In the genomic region with DNA sequence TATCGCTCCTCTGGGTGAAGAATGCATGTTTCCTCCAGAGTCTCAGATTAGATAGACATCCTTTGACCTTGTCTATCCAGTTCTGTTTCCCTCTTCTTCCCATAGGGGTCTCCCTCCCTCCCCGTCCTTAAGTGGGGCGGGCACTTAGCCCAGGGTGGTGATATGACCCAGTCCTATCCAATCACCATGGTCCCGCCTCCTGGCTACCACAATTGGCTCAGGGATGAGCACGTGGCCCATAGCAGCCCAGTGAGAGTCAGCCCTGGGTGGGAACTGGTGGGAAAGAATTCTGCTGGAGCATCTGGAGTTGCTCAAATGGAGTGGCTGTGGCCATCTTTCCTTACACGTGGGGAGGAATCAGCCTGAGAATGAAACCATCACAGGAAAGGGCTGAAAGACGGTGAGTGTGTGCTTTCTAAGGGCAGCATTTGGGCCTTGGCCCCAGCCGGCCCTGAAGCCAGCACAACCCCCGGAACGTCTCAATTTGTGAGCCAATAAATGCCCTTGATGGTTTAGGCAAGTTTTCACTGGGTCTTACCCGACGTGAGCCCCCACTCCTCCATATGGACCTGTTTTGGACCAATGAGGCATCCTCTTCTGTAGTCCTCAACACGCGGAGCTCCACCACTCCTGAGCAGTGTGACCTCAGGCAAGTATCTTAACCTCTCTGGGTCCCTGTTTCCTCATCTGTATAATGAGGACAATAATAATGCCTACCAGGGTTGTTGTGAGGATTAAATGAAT, we compare ENCODE assay signal across 1 cellular context.
TF ChIP-seq lines count a peak whose summit lies in the region.

No MANE protein-coding gene starts in this region.

TF ChIP-seq in HepG2, 621 proteins besides CTCF, POLR2A, EP300 and RAD21 (continued from another document and continues in another):
- TF ChIP-seq, protein P1, sequence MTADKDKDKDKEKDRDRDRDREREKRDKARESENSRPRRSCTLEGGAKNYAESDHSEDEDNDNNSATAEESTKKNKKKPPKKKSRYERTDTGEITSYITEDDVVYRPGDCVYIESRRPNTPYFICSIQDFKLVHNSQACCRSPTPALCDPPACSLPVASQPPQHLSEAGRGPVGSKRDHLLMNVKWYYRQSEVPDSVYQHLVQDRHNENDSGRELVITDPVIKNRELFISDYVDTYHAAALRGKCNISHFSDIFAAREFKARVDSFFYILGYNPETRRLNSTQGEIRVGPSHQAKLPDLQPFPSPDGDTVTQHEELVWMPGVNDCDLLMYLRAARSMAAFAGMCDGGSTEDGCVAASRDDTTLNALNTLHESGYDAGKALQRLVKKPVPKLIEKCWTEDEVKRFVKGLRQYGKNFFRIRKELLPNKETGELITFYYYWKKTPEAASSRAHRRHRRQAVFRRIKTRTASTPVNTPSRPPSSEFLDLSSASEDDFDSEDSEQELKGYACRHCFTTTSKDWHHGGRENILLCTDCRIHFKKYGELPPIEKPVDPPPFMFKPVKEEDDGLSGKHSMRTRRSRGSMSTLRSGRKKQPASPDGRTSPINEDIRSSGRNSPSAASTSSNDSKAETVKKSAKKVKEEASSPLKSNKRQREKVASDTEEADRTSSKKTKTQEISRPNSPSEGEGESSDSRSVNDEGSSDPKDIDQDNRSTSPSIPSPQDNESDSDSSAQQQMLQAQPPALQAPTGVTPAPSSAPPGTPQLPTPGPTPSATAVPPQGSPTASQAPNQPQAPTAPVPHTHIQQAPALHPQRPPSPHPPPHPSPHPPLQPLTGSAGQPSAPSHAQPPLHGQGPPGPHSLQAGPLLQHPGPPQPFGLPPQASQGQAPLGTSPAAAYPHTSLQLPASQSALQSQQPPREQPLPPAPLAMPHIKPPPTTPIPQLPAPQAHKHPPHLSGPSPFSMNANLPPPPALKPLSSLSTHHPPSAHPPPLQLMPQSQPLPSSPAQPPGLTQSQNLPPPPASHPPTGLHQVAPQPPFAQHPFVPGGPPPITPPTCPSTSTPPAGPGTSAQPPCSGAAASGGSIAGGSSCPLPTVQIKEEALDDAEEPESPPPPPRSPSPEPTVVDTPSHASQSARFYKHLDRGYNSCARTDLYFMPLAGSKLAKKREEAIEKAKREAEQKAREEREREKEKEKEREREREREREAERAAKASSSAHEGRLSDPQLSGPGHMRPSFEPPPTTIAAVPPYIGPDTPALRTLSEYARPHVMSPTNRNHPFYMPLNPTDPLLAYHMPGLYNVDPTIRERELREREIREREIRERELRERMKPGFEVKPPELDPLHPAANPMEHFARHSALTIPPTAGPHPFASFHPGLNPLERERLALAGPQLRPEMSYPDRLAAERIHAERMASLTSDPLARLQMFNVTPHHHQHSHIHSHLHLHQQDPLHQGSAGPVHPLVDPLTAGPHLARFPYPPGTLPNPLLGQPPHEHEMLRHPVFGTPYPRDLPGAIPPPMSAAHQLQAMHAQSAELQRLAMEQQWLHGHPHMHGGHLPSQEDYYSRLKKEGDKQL (CRISPR knock-in tag; IDR thresholded peaks at IDR 0.05; ENCODE audit: low read depth): no peak
- TF ChIP-seq, protein P2, sequence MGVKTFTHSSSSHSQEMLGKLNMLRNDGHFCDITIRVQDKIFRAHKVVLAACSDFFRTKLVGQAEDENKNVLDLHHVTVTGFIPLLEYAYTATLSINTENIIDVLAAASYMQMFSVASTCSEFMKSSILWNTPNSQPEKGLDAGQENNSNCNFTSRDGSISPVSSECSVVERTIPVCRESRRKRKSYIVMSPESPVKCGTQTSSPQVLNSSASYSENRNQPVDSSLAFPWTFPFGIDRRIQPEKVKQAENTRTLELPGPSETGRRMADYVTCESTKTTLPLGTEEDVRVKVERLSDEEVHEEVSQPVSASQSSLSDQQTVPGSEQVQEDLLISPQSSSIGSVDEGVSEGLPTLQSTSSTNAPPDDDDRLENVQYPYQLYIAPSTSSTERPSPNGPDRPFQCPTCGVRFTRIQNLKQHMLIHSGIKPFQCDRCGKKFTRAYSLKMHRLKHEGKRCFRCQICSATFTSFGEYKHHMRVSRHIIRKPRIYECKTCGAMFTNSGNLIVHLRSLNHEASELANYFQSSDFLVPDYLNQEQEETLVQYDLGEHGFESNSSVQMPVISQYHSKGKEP (CRISPR knock-in tag; IDR thresholded peaks at IDR 0.05): no peak
- no peak; the same call in 1 of the 2 replicates for TF ChIP-seq ZSCAN31 (CRISPR knock-in tag; IDR thresholded peaks at IDR 0.05; ENCODE audit: low read depth)
- TF ChIP-seq ZNF282 (IDR thresholded peaks at IDR 0.05; ENCODE audit: partially characterized antibody): no peak
- no peak for TF ChIP-seq DNMT3B (CRISPR knock-in tag; conservative IDR thresholded peaks at IDR 0.05)
- no peak for TF ChIP-seq ZNF816 (CRISPR knock-in tag; IDR thresholded peaks at IDR 0.05; ENCODE audit: borderline replicate concordance)
- no peak for TF ChIP-seq ZSCAN12 (CRISPR knock-in tag; IDR thresholded peaks at IDR 0.05)
- no peak for TF ChIP-seq ZNF777 (CRISPR knock-in tag; IDR thresholded peaks at IDR 0.05)
- TF ChIP-seq ZNF564 (CRISPR knock-in tag; IDR thresholded peaks at IDR 0.05): no peak
- no peak for TF ChIP-seq HNRNPUL1 (IDR thresholded peaks at IDR 0.05; ENCODE audit: low read depth, low read length)
- no peak for TF ChIP-seq SP1 (IDR thresholded peaks at IDR 0.05)
- 0 out of 2 replicates have a peak, but pooled peaks have one; percentile 16 for TF ChIP-seq SP1 (CRISPR knock-in tag; IDR thresholded peaks at IDR 0.05)
- no peak for TF ChIP-seq NFE2L1 (CRISPR knock-in tag; IDR thresholded peaks at IDR 0.05; ENCODE audit: borderline replicate concordance)
- TF ChIP-seq, protein P3, sequence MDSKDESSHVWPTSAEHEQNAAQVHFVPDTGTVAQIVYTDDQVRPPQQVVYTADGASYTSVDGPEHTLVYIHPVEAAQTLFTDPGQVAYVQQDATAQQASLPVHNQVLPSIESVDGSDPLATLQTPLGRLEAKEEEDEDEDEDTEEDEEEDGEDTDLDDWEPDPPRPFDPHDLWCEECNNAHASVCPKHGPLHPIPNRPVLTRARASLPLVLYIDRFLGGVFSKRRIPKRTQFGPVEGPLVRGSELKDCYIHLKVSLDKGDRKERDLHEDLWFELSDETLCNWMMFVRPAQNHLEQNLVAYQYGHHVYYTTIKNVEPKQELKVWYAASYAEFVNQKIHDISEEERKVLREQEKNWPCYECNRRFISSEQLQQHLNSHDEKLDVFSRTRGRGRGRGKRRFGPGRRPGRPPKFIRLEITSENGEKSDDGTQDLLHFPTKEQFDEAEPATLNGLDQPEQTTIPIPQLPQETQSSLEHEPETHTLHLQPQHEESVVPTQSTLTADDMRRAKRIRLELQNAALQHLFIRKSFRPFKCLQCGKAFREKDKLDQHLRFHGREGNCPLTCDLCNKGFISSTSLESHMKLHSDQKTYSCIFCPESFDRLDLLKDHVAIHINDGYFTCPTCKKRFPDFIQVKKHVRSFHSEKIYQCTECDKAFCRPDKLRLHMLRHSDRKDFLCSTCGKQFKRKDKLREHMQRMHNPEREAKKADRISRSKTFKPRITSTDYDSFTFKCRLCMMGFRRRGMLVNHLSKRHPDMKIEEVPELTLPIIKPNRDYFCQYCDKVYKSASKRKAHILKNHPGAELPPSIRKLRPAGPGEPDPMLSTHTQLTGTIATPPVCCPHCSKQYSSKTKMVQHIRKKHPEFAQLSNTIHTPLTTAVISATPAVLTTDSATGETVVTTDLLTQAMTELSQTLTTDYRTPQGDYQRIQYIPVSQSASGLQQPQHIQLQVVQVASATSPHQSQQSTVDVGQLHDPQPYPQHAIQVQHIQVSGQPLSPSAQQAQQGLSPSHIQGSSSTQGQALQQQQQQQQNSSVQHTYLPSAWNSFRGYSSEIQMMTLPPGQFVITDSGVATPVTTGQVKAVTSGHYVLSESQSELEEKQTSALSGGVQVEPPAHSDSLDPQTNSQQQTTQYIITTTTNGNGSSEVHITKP (CRISPR knock-in tag; IDR thresholded peaks at IDR 0.05; ENCODE audit: low read depth): no peak
- no peak for TF ChIP-seq GFI1 (CRISPR knock-in tag; IDR thresholded peaks at IDR 0.05; ENCODE audit: borderline replicate concordance)
- peak; percentile 55; the same call in 1 of the 2 replicates for TF ChIP-seq GATAD2A (CRISPR knock-in tag; IDR thresholded peaks at IDR 0.05)
- TF ChIP-seq KDM1A (CRISPR knock-in tag; IDR thresholded peaks at IDR 0.05): no peak
- peak; percentile 28; the same call in 1 of the 2 replicates for TF ChIP-seq RFX1 (IDR thresholded peaks at IDR 0.05)
- no peak for TF ChIP-seq ZNF20 (CRISPR knock-in tag; IDR thresholded peaks at IDR 0.05)
- no peak for TF ChIP-seq DPF2 (CRISPR knock-in tag; IDR thresholded peaks at IDR 0.05; ENCODE audit: borderline replicate concordance, low read depth)
- TF ChIP-seq, protein P4, sequence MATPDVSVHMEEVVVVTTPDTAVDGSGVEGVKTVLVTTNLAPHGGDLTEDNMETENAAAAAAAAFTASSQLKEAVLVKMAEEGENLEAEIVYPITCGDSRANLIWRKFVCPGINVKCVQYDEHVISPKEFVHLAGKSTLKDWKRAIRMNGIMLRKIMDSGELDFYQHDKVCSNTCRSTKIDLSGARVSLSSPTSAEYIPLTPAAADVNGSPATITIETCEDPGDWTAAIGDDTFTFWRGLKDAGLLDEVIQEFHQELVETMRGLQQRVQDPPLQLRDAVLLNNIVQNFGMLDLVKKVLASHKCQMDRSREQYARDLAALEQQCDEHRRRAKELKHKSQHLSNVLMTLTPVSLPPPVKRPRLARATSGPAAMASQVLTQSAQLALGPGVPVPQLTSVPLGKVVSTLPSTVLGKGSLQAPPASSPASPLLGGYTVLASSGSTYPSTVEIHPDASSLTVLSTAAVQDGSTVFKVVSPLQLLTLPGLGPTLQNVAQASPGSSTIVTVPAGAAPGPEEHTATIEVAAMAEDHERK (CRISPR knock-in tag; IDR thresholded peaks at IDR 0.05; ENCODE audit: low read depth): no peak
- no peak for TF ChIP-seq TEAD3 (CRISPR knock-in tag; optimal IDR thresholded peaks at IDR 0.05; ENCODE audit: borderline replicate concordance)
- no peak for TF ChIP-seq TBP (CRISPR knock-in tag; IDR thresholded peaks at IDR 0.05)
- TF ChIP-seq U2AF2 (IDR thresholded peaks at IDR 0.05; ENCODE audit: low read depth, low read length): no peak
- TF ChIP-seq, protein P5, sequence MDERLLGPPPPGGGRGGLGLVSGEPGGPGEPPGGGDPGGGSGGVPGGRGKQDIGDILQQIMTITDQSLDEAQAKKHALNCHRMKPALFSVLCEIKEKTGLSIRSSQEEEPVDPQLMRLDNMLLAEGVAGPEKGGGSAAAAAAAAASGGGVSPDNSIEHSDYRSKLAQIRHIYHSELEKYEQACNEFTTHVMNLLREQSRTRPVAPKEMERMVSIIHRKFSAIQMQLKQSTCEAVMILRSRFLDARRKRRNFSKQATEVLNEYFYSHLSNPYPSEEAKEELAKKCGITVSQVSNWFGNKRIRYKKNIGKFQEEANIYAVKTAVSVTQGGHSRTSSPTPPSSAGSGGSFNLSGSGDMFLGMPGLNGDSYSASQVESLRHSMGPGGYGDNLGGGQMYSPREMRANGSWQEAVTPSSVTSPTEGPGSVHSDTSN (CRISPR knock-in tag; IDR thresholded peaks at IDR 0.05): peak; percentile 49; the same call in 1 of the 2 replicates
- TF ChIP-seq, protein P6, sequence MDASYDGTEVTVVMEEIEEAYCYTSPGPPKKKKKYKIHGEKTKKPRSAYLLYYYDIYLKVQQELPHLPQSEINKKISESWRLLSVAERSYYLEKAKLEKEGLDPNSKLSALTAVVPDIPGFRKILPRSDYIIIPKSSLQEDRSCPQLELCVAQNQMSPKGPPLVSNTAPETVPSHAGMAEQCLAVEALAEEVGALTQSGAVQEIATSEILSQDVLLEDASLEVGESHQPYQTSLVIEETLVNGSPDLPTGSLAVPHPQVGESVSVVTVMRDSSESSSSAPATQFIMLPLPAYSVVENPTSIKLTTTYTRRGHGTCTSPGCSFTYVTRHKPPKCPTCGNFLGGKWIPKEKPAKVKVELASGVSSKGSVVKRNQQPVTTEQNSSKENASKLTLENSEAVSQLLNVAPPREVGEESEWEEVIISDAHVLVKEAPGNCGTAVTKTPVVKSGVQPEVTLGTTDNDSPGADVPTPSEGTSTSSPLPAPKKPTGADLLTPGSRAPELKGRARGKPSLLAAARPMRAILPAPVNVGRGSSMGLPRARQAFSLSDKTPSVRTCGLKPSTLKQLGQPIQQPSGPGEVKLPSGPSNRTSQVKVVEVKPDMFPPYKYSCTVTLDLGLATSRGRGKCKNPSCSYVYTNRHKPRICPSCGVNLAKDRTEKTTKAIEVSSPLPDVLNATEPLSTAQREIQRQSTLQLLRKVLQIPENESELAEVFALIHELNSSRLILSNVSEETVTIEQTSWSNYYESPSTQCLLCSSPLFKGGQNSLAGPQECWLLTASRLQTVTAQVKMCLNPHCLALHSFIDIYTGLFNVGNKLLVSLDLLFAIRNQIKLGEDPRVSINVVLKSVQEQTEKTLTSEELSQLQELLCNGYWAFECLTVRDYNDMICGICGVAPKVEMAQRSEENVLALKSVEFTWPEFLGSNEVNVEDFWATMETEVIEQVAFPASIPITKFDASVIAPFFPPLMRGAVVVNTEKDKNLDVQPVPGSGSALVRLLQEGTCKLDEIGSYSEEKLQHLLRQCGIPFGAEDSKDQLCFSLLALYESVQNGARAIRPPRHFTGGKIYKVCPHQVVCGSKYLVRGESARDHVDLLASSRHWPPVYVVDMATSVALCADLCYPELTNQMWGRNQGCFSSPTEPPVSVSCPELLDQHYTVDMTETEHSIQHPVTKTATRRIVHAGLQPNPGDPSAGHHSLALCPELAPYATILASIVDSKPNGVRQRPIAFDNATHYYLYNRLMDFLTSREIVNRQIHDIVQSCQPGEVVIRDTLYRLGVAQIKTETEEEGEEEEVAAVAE (CRISPR knock-in tag; IDR thresholded peaks at IDR 0.05; ENCODE audit: borderline replicate concordance): peak; percentile 34; the same call in 1 of the 2 replicates
- TF ChIP-seq NBN (conservative IDR thresholded peaks at IDR 0.05): no peak
- peak; percentile 68; the same call in 1 of the 2 replicates for TF ChIP-seq HIVEP1 (CRISPR knock-in tag; IDR thresholded peaks at IDR 0.05)
- TF ChIP-seq, protein P7, sequence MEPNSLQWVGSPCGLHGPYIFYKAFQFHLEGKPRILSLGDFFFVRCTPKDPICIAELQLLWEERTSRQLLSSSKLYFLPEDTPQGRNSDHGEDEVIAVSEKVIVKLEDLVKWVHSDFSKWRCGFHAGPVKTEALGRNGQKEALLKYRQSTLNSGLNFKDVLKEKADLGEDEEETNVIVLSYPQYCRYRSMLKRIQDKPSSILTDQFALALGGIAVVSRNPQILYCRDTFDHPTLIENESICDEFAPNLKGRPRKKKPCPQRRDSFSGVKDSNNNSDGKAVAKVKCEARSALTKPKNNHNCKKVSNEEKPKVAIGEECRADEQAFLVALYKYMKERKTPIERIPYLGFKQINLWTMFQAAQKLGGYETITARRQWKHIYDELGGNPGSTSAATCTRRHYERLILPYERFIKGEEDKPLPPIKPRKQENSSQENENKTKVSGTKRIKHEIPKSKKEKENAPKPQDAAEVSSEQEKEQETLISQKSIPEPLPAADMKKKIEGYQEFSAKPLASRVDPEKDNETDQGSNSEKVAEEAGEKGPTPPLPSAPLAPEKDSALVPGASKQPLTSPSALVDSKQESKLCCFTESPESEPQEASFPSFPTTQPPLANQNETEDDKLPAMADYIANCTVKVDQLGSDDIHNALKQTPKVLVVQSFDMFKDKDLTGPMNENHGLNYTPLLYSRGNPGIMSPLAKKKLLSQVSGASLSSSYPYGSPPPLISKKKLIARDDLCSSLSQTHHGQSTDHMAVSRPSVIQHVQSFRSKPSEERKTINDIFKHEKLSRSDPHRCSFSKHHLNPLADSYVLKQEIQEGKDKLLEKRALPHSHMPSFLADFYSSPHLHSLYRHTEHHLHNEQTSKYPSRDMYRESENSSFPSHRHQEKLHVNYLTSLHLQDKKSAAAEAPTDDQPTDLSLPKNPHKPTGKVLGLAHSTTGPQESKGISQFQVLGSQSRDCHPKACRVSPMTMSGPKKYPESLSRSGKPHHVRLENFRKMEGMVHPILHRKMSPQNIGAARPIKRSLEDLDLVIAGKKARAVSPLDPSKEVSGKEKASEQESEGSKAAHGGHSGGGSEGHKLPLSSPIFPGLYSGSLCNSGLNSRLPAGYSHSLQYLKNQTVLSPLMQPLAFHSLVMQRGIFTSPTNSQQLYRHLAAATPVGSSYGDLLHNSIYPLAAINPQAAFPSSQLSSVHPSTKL (CRISPR knock-in tag; IDR thresholded peaks at IDR 0.05): no peak; the same call in 1 of the 2 replicates
- no peak for TF ChIP-seq JDP2 (CRISPR knock-in tag; IDR thresholded peaks at IDR 0.05; ENCODE audit: borderline replicate concordance)
